9 cellular contexts compared by ENCODE assay signal in the genomic region with DNA sequence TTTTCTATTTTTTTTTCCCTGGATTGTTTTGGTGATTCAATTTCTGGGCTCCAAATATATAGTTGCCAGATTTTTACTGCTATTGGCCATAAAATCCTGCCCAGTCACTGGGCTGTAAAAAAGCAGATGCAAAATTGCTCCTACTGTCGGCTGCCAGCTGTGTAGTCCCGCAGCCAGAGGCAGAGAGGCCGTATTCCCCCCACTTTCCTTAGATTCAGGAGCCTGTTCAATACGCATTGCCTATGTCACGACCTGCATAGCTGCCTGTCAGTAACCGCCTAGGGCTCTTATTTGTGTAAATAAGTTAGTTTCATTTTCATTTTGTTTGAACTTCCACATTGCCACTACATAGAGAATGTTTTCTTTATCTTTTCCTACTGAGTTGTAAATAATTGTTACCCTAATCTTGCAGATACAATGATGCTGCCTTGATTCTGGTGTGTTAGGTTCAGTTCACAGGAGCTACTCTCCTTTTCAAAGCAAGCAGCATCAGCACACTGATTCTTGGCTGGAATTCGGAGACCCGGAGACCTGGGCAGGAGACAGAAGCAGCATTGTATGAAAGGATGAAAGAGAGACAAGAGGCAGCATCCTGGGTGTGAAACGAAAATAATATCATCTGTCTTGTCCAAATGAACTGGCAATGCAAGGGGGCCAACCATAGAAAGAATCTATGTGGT. TPM values are rescaled to one million over a fixed set of nuclear protein-coding genes. Genes with fewer than 3 reads are reported as not detected.
DNase-seq lines count a peak whose midpoint lies in the region; ATAC-seq and TF ChIP-seq lines count a peak whose summit lies in the region.
"Had no signal": no experiment of that assay in that cellular context is flagged by ENCODE, and none has a peak within 500 bp of the region (broad histone marks: within the 10 kb centered on the region; RNA-seq: fewer than 3 reads in every experiment).

No MANE protein-coding gene starts in this region.

- H3K9me3 ChIP-seq in PC-3 (ENCODE audit: low read length) (no peaks in the 10 kb centered on the region), duodenal mucosa (ENCODE audit: control insufficient read depth in 1 of 2, low read length in 2 of 2) (no peaks in the 10 kb centered on the region), muscle layer of duodenum (ENCODE audit: control insufficient read depth in 1 of 2, low read length in 2 of 2) (no peaks in the 10 kb centered on the region)

- H3K36me3 ChIP-seq in PC-3 (ENCODE audit: low read depth, low read length) (no peaks in the 10 kb centered on the region), duodenal mucosa (ENCODE audit: control insufficient read depth in 1 of 2, insufficient read depth in 2 of 2, low read length in 2 of 2) (no peaks in the 10 kb centered on the region), muscle layer of duodenum (ENCODE audit: control insufficient read depth in 1 of 2, insufficient read depth in 2 of 2, low read length in 2 of 2) (no peaks in the 10 kb centered on the region)

- no peaks in the 10 kb centered on the region for H3F3A ChIP-seq in PC-3 (ENCODE audit: low read length, unreplicated experiment)

- CTCF ChIA-PET in PC-3 (lab: Charles Lee) = no interaction called here

- H4K20me1 ChIP-seq in PC-3 (ENCODE audit: low read length) = no peaks in the 10 kb centered on the region

- ATAC-seq in HG02852 (IDR thresholded peaks at IDR 0.05; ENCODE audit: unreplicated experiment) (peak; percentile 80), PC-3 (peak; percentile 62), HG03457 (IDR thresholded peaks at IDR 0.05; ENCODE audit: unreplicated experiment) (no peak)
- ATAC-seq: HCT116 had no signal

- DNase-seq in 8988T = peak; percentile 37
- DNase-seq in GM12865 (ENCODE audit: low read depth) = peak; percentile 48
- peak; percentile 39 for DNase-seq in PC-3
- no peak for DNase-seq in putamen (ENCODE audit: low spot score)

- no peak overlapping the region for H3K27ac ChIP-seq in PC-3 (ENCODE audit: low read length)
- no peak overlapping the region for H3K27ac ChIP-seq in duodenal mucosa (ENCODE audit: low read depth, low read length)
- H3K27ac ChIP-seq in muscle layer of duodenum (ENCODE audit: low read length) = no peak overlapping the region

- peak overlapping the region; percentile 98 for H3K4me2 ChIP-seq in PC-3 (ENCODE audit: low read length)

- H3K27me3 ChIP-seq in PC-3 (ENCODE audit: low read length) = no peaks in the 10 kb centered on the region
- no peaks in the 10 kb centered on the region for H3K27me3 ChIP-seq in duodenal mucosa (ENCODE audit: control insufficient read depth in 1 of 2, insufficient read depth in 2 of 2, low read length in 2 of 2)
- no peaks in the 10 kb centered on the region for H3K27me3 ChIP-seq in muscle layer of duodenum (ENCODE audit: low read depth, low read length)

- peak overlapping the region; percentile 58 for H3K4me3 ChIP-seq in GM12865 (ENCODE audit: low read depth, low read length)
- peak overlapping the region; percentile 81 for H3K4me3 ChIP-seq in PC-3 (ENCODE audit: low read length)
- H3K4me3 ChIP-seq in duodenal mucosa (ENCODE audit: low read depth in 1 of 2, low read length in 2 of 2) = peak overlapping the region; percentile 69 to 78
- H3K4me3 ChIP-seq in muscle layer of duodenum (ENCODE audit: low read depth in 1 of 2, low read length in 2 of 2) = peak overlapping the region; percentile 58 to 79

- intact Hi-C loops in PC-3 (cut with micrococcal nuclease) = loop anchor here (10.0 kb wide), 1 partner anchor 86 kb away; no protein-coding TSS in a partner anchor

- H2AFZ ChIP-seq in PC-3 (ENCODE audit: low read length) = peak overlapping the region; percentile 98

- H3K9ac ChIP-seq in PC-3 (ENCODE audit: low read length) (peak overlapping the region; percentile 26), duodenal mucosa (ENCODE audit: low read depth in 1 of 2, low read length in 2 of 2) (peak overlapping the region; percentile 21 to 63)

- H3K9me2 ChIP-seq in PC-3 (replicated peaks; ENCODE audit: low read length) = no peaks in the 10 kb centered on the region

- TF ChIP-seq CTCF in GM12865 (IDR thresholded peaks at IDR 0.05; ENCODE audit: insufficient read depth, low read depth, low read length, missing control alignments) (no peak), PC-3 (conservative IDR thresholded peaks at IDR 0.05; ENCODE audit: low read depth, low read length) (no peak)

- H3K79me2 ChIP-seq in PC-3 (ENCODE audit: low read length) = no peaks in the 10 kb centered on the region

- POLR2A ChIA-PET in PC-3 (lab: Charles Lee; ENCODE audit: unreplicated experiment) = no interaction called here

- H3K4me1 ChIP-seq in PC-3 (ENCODE audit: insufficient read depth, low read length) = peaks cover 15% of the 10 kb centered on the region
- H3K4me1 ChIP-seq in duodenal mucosa (ENCODE audit: control insufficient read depth in 1 of 2, insufficient read depth in 2 of 2, low read length in 2 of 2) = peaks cover 0 to 4% of the 10 kb centered on the region in 2 donors
- peaks cover 0 to 14% of the 10 kb centered on the region in 2 donors for H3K4me1 ChIP-seq in muscle layer of duodenum (ENCODE audit: control insufficient read depth in 1 of 2, insufficient read depth in 2 of 2, low read length in 2 of 2)

- no TSS peak for BruUV-seq in PC-3 (replicated peaks; lab: Mats Ljungman, UMichigan)

RNA-seq across cellular contexts. Expression of gene UST, which starts 46.0 kb away (rescaled TPM):
- total RNA-seq in PC-3 (2014; rRNA removed) = 3.9 and 7.9 TPM in 2 replicates
